Comparison of ENCODE assay signal across 10 cellular contexts in the genomic region with DNA sequence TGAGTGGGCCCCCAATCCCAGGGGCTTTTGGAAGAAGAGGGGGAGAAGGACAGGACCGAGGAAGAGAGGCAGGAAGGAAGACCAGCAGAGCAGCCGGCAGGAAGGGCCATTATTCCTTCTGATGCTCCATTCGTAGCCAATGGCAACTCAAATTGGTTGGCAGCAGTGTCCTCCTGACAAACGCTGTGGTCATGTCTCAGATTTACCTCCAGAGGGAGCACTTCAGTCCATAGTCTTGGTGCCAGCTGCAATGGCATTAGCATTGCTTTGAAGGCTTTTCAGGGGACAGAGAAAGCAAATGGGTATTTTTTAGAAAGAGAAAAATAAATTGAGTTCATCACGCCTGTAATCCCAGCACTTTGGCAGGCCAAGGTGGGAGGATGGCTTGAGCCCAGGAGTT. TPM values are rescaled to one million over a fixed set of nuclear protein-coding genes. Genes with fewer than 3 reads are reported as not detected.
DNase-seq lines count a peak whose midpoint lies in the region; ATAC-seq, FAIRE-seq and TF ChIP-seq lines count a peak whose summit lies in the region.
"Not testable (repeated sequence)": the region's sequence is repeated elsewhere in the genome, so short reads cannot be mapped to it uniquely, and the experiment has no call there.
"Had no signal": no experiment of that assay in that cellular context is flagged by ENCODE, and none has a peak within 500 bp of the region (broad histone marks: within the 10 kb centered on the region; RNA-seq: fewer than 3 reads in every experiment).

No MANE protein-coding gene starts in this region.

- not testable (repeated sequence) for H3K4me2 ChIP-seq in IMR-90 (ENCODE audit: low read depth, low read length); HepG2 (ENCODE audit: low read depth, low read length)

- not testable (repeated sequence) for H3K79me1 ChIP-seq in IMR-90 (ENCODE audit: low read depth in 1 of 2, low read length in 2 of 2)

- dilution Hi-C loops in IMR-90 (cut with HindIII; ENCODE audit: low sequenced_read_pairs, unreplicated experiment): not testable (repeated sequence)

- H2BK15ac ChIP-seq in IMR-90 (ENCODE audit: low read depth, low read length): not testable (repeated sequence)

- not testable (repeated sequence) for H3K4ac ChIP-seq in IMR-90 (ENCODE audit: low read depth, low read length)

- TF ChIP-seq CTCF in IMR-90 (conservative IDR thresholded peaks at IDR 0.05; ENCODE audit: low read depth, low read length); activated B cell treated with CpG ODN at 0.5 μM for 24 hours (IDR thresholded peaks at IDR 0.05); HepG2 (CRISPR knock-in tag; IDR thresholded peaks at IDR 0.05); pancreas (IDR thresholded peaks at IDR 0.05): not testable (repeated sequence)

- not testable (repeated sequence) for H3K36me3 Mint-ChIP-seq in CD4-positive, CD25-positive, alpha-beta regulatory T cell; activated B cell treated with CpG ODN at 0.5 μM for 24 hours (ENCODE audit: low read depth); activated naive CD4-positive, alpha-beta T cell treated with anti-CD3 and anti-CD28 coated beads, Interleukin-2, amount 50 U/mL, for 72 hours

- not testable (repeated sequence) for H3K4me3 Mint-ChIP-seq in CD4-positive, CD25-positive, alpha-beta regulatory T cell; activated B cell treated with CpG ODN at 0.5 μM for 24 hours

- H3K79me2 ChIP-seq in HepG2 (ENCODE audit: insufficient read depth, low read length): not testable (repeated sequence)

- H3K27ac Mint-ChIP-seq in CD4-positive, CD25-positive, alpha-beta regulatory T cell; activated B cell treated with CpG ODN at 0.5 μM for 24 hours; activated naive CD4-positive, alpha-beta T cell treated with anti-CD3 and anti-CD28 coated beads, Interleukin-2, amount 50 U/mL, for 72 hours: not testable (repeated sequence)

- not testable (repeated sequence) for H3K27me3 Mint-ChIP-seq in CD4-positive, CD25-positive, alpha-beta regulatory T cell; activated B cell treated with CpG ODN at 0.5 μM for 24 hours

- TF ChIP-seq POLR2A in IMR-90 (IDR thresholded peaks at IDR 0.05; ENCODE audit: low read depth, low read length); HepG2 (IDR thresholded peaks at IDR 0.05; ENCODE audit: insufficient read depth in 1 of 2, low read depth in 2 of 2, low read length in 2 of 2): not testable (repeated sequence)

- in situ Hi-C loops in IMR-90 (cut with MboI; ENCODE audit: low sequenced_read_pairs); HepG2 (cut with HindIII; ENCODE audit: extremely low pct_ligation_motif_present, low pct_unique_long_range_greater_than_20kb): not testable (repeated sequence)

- H3K9me3 ChIP-seq in CD4-positive, CD25-positive, alpha-beta regulatory T cell (ENCODE audit: control insufficient read depth in 2 of 2, low read length in 2 of 2); IMR-90 (ENCODE audit: control insufficient read depth, insufficient read depth, low read length); HepG2 (ENCODE audit: low read length); pancreas: not testable (repeated sequence)

- not testable (repeated sequence) for H3K18ac ChIP-seq in IMR-90 (ENCODE audit: low read depth, low read length)

- peak; percentile 48 to 55 for ATAC-seq in CD4-positive, CD25-positive, alpha-beta regulatory T cell (ENCODE audit: low read depth in 2 of 2)
- peak; percentile 88 for ATAC-seq in IMR-90 (ENCODE audit: low read depth)
- ATAC-seq in activated B cell treated with CpG ODN at 0.5 μM for 24 hours (ENCODE audit: low read depth): peak; percentile 52
- ATAC-seq in activated naive CD4-positive, alpha-beta T cell treated with anti-CD3 and anti-CD28 coated beads, Interleukin-2, amount 50 U/mL, for 72 hours: peak; percentile 40 to 55
- ATAC-seq in Right ventricle myocardium inferior: peak; percentile 60
- ATAC-seq in HepG2: peak; percentile 65
- peak in 3 of 4 donors; percentile 72 to 81 (median 78) for ATAC-seq in pancreas

- TF ChIP-seq RAD21 in IMR-90 (IDR thresholded peaks at IDR 0.05; ENCODE audit: low read length); HepG2 (CRISPR knock-in tag; IDR thresholded peaks at IDR 0.05): not testable (repeated sequence)

- H4K5ac ChIP-seq in IMR-90 (ENCODE audit: low read depth, low read length): not testable (repeated sequence)

- H3K9me3 Mint-ChIP-seq in CD4-positive, CD25-positive, alpha-beta regulatory T cell; activated B cell treated with CpG ODN at 0.5 μM for 24 hours; activated naive CD4-positive, alpha-beta T cell treated with anti-CD3 and anti-CD28 coated beads, Interleukin-2, amount 50 U/mL, for 72 hours: not testable (repeated sequence)

- POLR2A ChIA-PET in IMR-90 (lab: Charles Lee; ENCODE audit: unreplicated experiment); activated B cell treated with CpG ODN at 0.5 μM for 24 hours (lab: Charles Lee); HepG2 (lab: Yijun Ruan, JAX): not testable (repeated sequence)

- not testable (repeated sequence) for H3K4me3 ChIP-seq in CD4-positive, CD25-positive, alpha-beta regulatory T cell (ENCODE audit: low read depth, low read length); IMR-90 (ENCODE audit: insufficient read depth, low read depth, low read length); HepG2 (replicated peaks in 1 of 3; ENCODE audit: insufficient read depth in 1 of 3, low read depth in 2 of 3, low read length in 3 of 3); pancreas

- H3K4me1 ChIP-seq in CD4-positive, CD25-positive, alpha-beta regulatory T cell (ENCODE audit: control insufficient read depth, insufficient read depth, low read length, poor library complexity, severe bottlenecking); IMR-90 (ENCODE audit: control insufficient read depth, insufficient read depth, low read length); HepG2 (ENCODE audit: insufficient read depth, low read length); pancreas: not testable (repeated sequence)

- H4K20me1 ChIP-seq in IMR-90 (ENCODE audit: insufficient read depth, low read length); HepG2 (ENCODE audit: insufficient read depth, low read length): not testable (repeated sequence)

- H3K14ac ChIP-seq in IMR-90 (replicated peaks; ENCODE audit: low read depth, low read length): not testable (repeated sequence)

- not testable (repeated sequence) for FAIRE-seq in HepG2 (lab: Jason Lieb, UNC); pancreas (lab: Jason Lieb, UNC)

- not testable (repeated sequence) for H2AFZ ChIP-seq in IMR-90 (replicated peaks; ENCODE audit: low read length, poor library complexity); HepG2 (ENCODE audit: low read length)

- not testable (repeated sequence) for BruUV-seq in IMR-90 (replicated peaks; lab: Mats Ljungman, UMichigan); HepG2 (replicated peaks; lab: Mats Ljungman, UMichigan)

- not testable (repeated sequence) for H2BK120ac ChIP-seq in IMR-90 (ENCODE audit: low read depth, low read length)

- not testable (repeated sequence) for H3K4me1 Mint-ChIP-seq in CD4-positive, CD25-positive, alpha-beta regulatory T cell; activated B cell treated with CpG ODN at 0.5 μM for 24 hours

- H2AK9ac ChIP-seq in IMR-90 (replicated peaks; ENCODE audit: low read depth, low read length, poor library complexity): not testable (repeated sequence)

- not testable (repeated sequence) for DNase-seq in CD4-positive, CD25-positive, alpha-beta regulatory T cell; IMR-90; activated B cell treated with CpG ODN at 0.5 μM for 24 hours; activated naive CD4-positive, alpha-beta T cell treated with anti-CD3 and anti-CD28 coated beads, Interleukin-2, amount 50 U/mL, for 72 hours (ENCODE audit: low spot score in 2 of 2); Right ventricle myocardium inferior (ENCODE audit: missing footprints); HepG2 (ENCODE audit: low spot score); pancreas

- not testable (repeated sequence) for H3K56ac ChIP-seq in IMR-90 (ENCODE audit: extremely low read depth, insufficient read depth, low read length)

- not testable (repeated sequence) for TF ChIP-seq EP300 in HepG2 (IDR thresholded peaks at IDR 0.05; ENCODE audit: low read depth in 2 of 2, low read length in 2 of 2); HepG2 (CRISPR knock-in tag; IDR thresholded peaks at IDR 0.05; ENCODE audit: borderline replicate concordance)

- WGBS in IMR-90 (ENCODE audit: extremely low coverage in 2 of 2, insufficient read length in 1 of 2), 2 experiments: no CpG with 5 or more reads among the region's 5 CpGs
- WGBS in HepG2 (ENCODE audit: low lambda C conversion rate): no CpG with 5 or more reads among the region's 5 CpGs
- WGBS in pancreas, 2 donors: no CpG with 5 or more reads among the region's 5 CpGs

- not testable (repeated sequence) for H3K27ac ChIP-seq in CD4-positive, CD25-positive, alpha-beta regulatory T cell (ENCODE audit: insufficient read depth, low read length, poor library complexity, severe bottlenecking); IMR-90 (ENCODE audit: insufficient read depth, low read length); HepG2 (ENCODE audit: extremely low read length, insufficient read depth, low read length); pancreas

- intact Hi-C loops in IMR-90 (cut with micrococcal nuclease); activated B cell treated with CpG ODN at 0.5 μM for 24 hours (cut with micrococcal nuclease); Right ventricle myocardium inferior (cut with DNase I); HepG2 (cut with micrococcal nuclease; ENCODE audit: unreplicated experiment); pancreas (cut with DNase I): not testable (repeated sequence)

- H2BK5ac ChIP-seq in IMR-90 (ENCODE audit: low read depth, low read length, poor library complexity, severe bottlenecking): not testable (repeated sequence)

- H3K27me3 ChIP-seq in CD4-positive, CD25-positive, alpha-beta regulatory T cell (ENCODE audit: control insufficient read depth, insufficient read depth, low read length); IMR-90 (ENCODE audit: control insufficient read depth, insufficient read depth, low read length); HepG2 (ENCODE audit: control insufficient read depth in 1 of 2, insufficient read depth in 2 of 2, low read length in 2 of 2); pancreas: not testable (repeated sequence)

- CTCF ChIA-PET in IMR-90 (lab: Yijun Ruan, JAX); activated B cell treated with CpG ODN at 0.5 μM for 24 hours (lab: Charles Lee); HepG2 (lab: Yijun Ruan, JAX; ENCODE audit: low intra/inter-chr PET ratio, low total read pairs): not testable (repeated sequence)

- not testable (repeated sequence) for H2BK20ac ChIP-seq in IMR-90 (ENCODE audit: low read depth, low read length)

- H4K8ac ChIP-seq in IMR-90 (ENCODE audit: low read depth in 2 of 2, low read length in 2 of 2): not testable (repeated sequence)

- not testable (repeated sequence) for H3K9me1 ChIP-seq in IMR-90 (ENCODE audit: insufficient read depth, low read length)

- not testable (repeated sequence) for H3K9ac ChIP-seq in IMR-90 (ENCODE audit: low read depth, low read length); HepG2 (ENCODE audit: insufficient read depth, low read depth, low read length)

- H3K36me3 ChIP-seq in CD4-positive, CD25-positive, alpha-beta regulatory T cell (ENCODE audit: control insufficient read depth, insufficient read depth, low read length); IMR-90 (ENCODE audit: control insufficient read depth, insufficient read depth, low read length); HepG2 (replicated peaks in 1 of 2; ENCODE audit: control insufficient read depth in 1 of 2, insufficient read depth in 2 of 2, low read length in 2 of 2); pancreas: not testable (repeated sequence)

- H2AK5ac ChIP-seq in IMR-90 (ENCODE audit: low read depth, low read length): not testable (repeated sequence)

- not testable (repeated sequence) for H4K91ac ChIP-seq in IMR-90 (ENCODE audit: insufficient read depth, low read depth, low read length)

- H3K23ac ChIP-seq in IMR-90 (ENCODE audit: low read depth, low read length): not testable (repeated sequence)

RNA-seq across cellular contexts. Expression of a gene that starts 9.9 kb away (rescaled TPM):
- not detected for total RNA-seq in CD4-positive, CD25-positive, alpha-beta regulatory T cell
- not detected for polyA plus RNA-seq in CD4-positive, CD25-positive, alpha-beta regulatory T cell
- not detected in 2 replicates for total RNA-seq in IMR-90 (2012; rRNA removed)
- polyA plus RNA-seq in IMR-90 (2012; rRNA removed): not detected in 2 replicates
- not detected in 2 replicates for polyA plus RNA-seq in IMR-90 (2012; cell fraction: cytosol; rRNA removed)
- polyA plus RNA-seq in IMR-90 (2012; cell fraction: nucleus; rRNA removed; ENCODE audit: low replicate concordance): 0.09 TPM in 1 of 2 replicates, not detected in the other
- total RNA-seq in activated B cell treated with CpG ODN at 0.5 μM for 24 hours: not detected in 2 replicates
- not detected for total RNA-seq in activated naive CD4-positive, alpha-beta T cell treated with anti-CD3 and anti-CD28 coated beads, Interleukin-2, amount 50 U/mL, for 72 hours
- not detected for total RNA-seq in Right ventricle myocardium inferior
- not detected in 2 replicates for total RNA-seq in HepG2 (2016; rRNA removed; fragmentation: Illumina TruSeq; extraction: Trizol)
- not detected in 2 replicates for total RNA-seq in HepG2 (2016; cell fraction: cytosol; rRNA removed; fragmentation: Illumina TruSeq; extraction: Trizol; ENCODE audit: low read depth)
- not detected in 2 replicates for total RNA-seq in HepG2 (2016; cell fraction: insoluble cytoplasmic fraction; rRNA removed; fragmentation: Illumina TruSeq; extraction: Trizol)
- total RNA-seq in HepG2 (2016; cell fraction: membrane; rRNA removed; fragmentation: Illumina TruSeq; extraction: Trizol): not detected in 2 replicates
- not detected in 2 replicates for total RNA-seq in HepG2 (2016; cell fraction: nucleus; rRNA removed; fragmentation: Illumina TruSeq; extraction: Trizol)
- not detected in 2 replicates for polyA plus RNA-seq in HepG2 (2011; rRNA removed)
- not detected in 2 replicates for polyA plus RNA-seq in HepG2 (2011; cell fraction: cytosol; rRNA removed)
- not detected in 2 replicates for polyA plus RNA-seq in HepG2 (2011; cell fraction: nucleus; rRNA removed)
- polyA plus RNA-seq in HepG2 (2012): not detected in 2 replicates
- polyA plus RNA-seq in HepG2 (2016; cell fraction: cytosol; fragmentation: Illumina TruSeq; extraction: Trizol; ENCODE audit: low read depth): not detected in 2 replicates
- polyA plus RNA-seq in HepG2 (2016; cell fraction: insoluble cytoplasmic fraction; fragmentation: Illumina TruSeq; extraction: Trizol; ENCODE audit: low read depth): not detected in 2 replicates
- not detected in 2 replicates for polyA plus RNA-seq in HepG2 (2016; cell fraction: membrane; fragmentation: Illumina TruSeq; extraction: Trizol; ENCODE audit: low read depth)
- polyA plus RNA-seq in HepG2 (2016; cell fraction: nucleus; fragmentation: Illumina TruSeq; extraction: Trizol; ENCODE audit: insufficient read depth, low read depth): not detected in 2 replicates
- polyA minus RNA-seq in HepG2 (2011; rRNA and poly(A)+ RNA removed; ENCODE audit: low replicate concordance): not detected in 2 replicates
- polyA minus RNA-seq in HepG2 (2011; cell fraction: cytosol; rRNA and poly(A)+ RNA removed): not detected in 2 replicates
- polyA minus RNA-seq in HepG2 (2011; cell fraction: nucleus; rRNA and poly(A)+ RNA removed): not detected in 2 replicates
- total RNA-seq in pancreas: not detected
- polyA plus RNA-seq in pancreas: not detected
- total RNA-seq: A172; CD8-positive, alpha-beta memory T cell had no signal
- polyA plus RNA-seq: BJ; CD8-positive, alpha-beta memory T cell had no signal

RNA-seq across cellular contexts. Expression of a gene that starts 24.4 kb away (rescaled TPM):
- total RNA-seq in CD4-positive, CD25-positive, alpha-beta regulatory T cell: not detected
- polyA plus RNA-seq in CD4-positive, CD25-positive, alpha-beta regulatory T cell: not detected
- total RNA-seq in IMR-90 (2012; rRNA removed) (23.6 and 27.1 TPM in 2 replicates), activated B cell treated with CpG ODN at 0.5 μM for 24 hours (not detected in 2 replicates), Right ventricle myocardium inferior (not detected), HepG2 (2016; rRNA removed; fragmentation: Illumina TruSeq; extraction: Trizol) (not detected in 2 replicates), pancreas (not detected)
- polyA plus RNA-seq in IMR-90 (2012; rRNA removed) (42.5 and 59.8 TPM in 2 replicates), HepG2 (2011; rRNA removed) (not detected in 2 replicates), pancreas (1 to 10 TPM in 1 of 2 donors, not detected in 1; 1.2 TPM)
- 37.0 and 64.8 TPM in 2 replicates for polyA plus RNA-seq in IMR-90 (2012; cell fraction: cytosol; rRNA removed)
- 12.3 and 30.0 TPM in 2 replicates for polyA plus RNA-seq in IMR-90 (2012; cell fraction: nucleus; rRNA removed; ENCODE audit: low replicate concordance)
- not detected for total RNA-seq in activated naive CD4-positive, alpha-beta T cell treated with anti-CD3 and anti-CD28 coated beads, Interleukin-2, amount 50 U/mL, for 72 hours
- total RNA-seq in HepG2 (2016; cell fraction: cytosol; rRNA removed; fragmentation: Illumina TruSeq; extraction: Trizol; ENCODE audit: low read depth): not detected in 2 replicates
- not detected in 2 replicates for total RNA-seq in HepG2 (2016; cell fraction: insoluble cytoplasmic fraction; rRNA removed; fragmentation: Illumina TruSeq; extraction: Trizol)
- total RNA-seq in HepG2 (2016; cell fraction: membrane; rRNA removed; fragmentation: Illumina TruSeq; extraction: Trizol): not detected in 2 replicates
- total RNA-seq in HepG2 (2016; cell fraction: nucleus; rRNA removed; fragmentation: Illumina TruSeq; extraction: Trizol): not detected in 2 replicates
- polyA plus RNA-seq in HepG2 (2011; cell fraction: cytosol; rRNA removed): not detected in 2 replicates
- not detected in 2 replicates for polyA plus RNA-seq in HepG2 (2011; cell fraction: nucleus; rRNA removed)
- not detected in 2 replicates for polyA plus RNA-seq in HepG2 (2012)
- polyA plus RNA-seq in HepG2 (2016; cell fraction: cytosol; fragmentation: Illumina TruSeq; extraction: Trizol; ENCODE audit: low read depth): not detected in 2 replicates
- polyA plus RNA-seq in HepG2 (2016; cell fraction: insoluble cytoplasmic fraction; fragmentation: Illumina TruSeq; extraction: Trizol; ENCODE audit: low read depth): not detected in 2 replicates
- polyA plus RNA-seq in HepG2 (2016; cell fraction: membrane; fragmentation: Illumina TruSeq; extraction: Trizol; ENCODE audit: low read depth): not detected in 2 replicates
- polyA plus RNA-seq in HepG2 (2016; cell fraction: nucleus; fragmentation: Illumina TruSeq; extraction: Trizol; ENCODE audit: insufficient read depth, low read depth): not detected in 2 replicates
- polyA minus RNA-seq in HepG2 (2011; rRNA and poly(A)+ RNA removed; ENCODE audit: low replicate concordance): 0.19 TPM in 1 of 2 replicates, not detected in the other
- not detected in 2 replicates for polyA minus RNA-seq in HepG2 (2011; cell fraction: cytosol; rRNA and poly(A)+ RNA removed)
- polyA minus RNA-seq in HepG2 (2011; cell fraction: nucleus; rRNA and poly(A)+ RNA removed): not detected in 2 replicates
- total RNA-seq: A172 had no signal
- polyA plus RNA-seq: BJ; CD8-positive, alpha-beta memory T cell had no signal

RNA-seq across cellular contexts. Expression of a gene that starts 44.0 kb away (rescaled TPM):
- not detected for total RNA-seq in CD4-positive, CD25-positive, alpha-beta regulatory T cell
- polyA plus RNA-seq in CD4-positive, CD25-positive, alpha-beta regulatory T cell: not detected
- total RNA-seq in IMR-90 (2012; rRNA removed): not detected in 2 replicates
- polyA plus RNA-seq in IMR-90 (2012; rRNA removed): not detected in 2 replicates
- polyA plus RNA-seq in IMR-90 (2012; cell fraction: cytosol; rRNA removed): not detected in 2 replicates
- polyA plus RNA-seq in IMR-90 (2012; cell fraction: nucleus; rRNA removed; ENCODE audit: low replicate concordance): 0.08 TPM in 1 of 2 replicates, not detected in the other
- total RNA-seq in activated B cell treated with CpG ODN at 0.5 μM for 24 hours: not detected in 2 replicates
- not detected for total RNA-seq in activated naive CD4-positive, alpha-beta T cell treated with anti-CD3 and anti-CD28 coated beads, Interleukin-2, amount 50 U/mL, for 72 hours
- not detected for total RNA-seq in Right ventricle myocardium inferior
- total RNA-seq in HepG2 (2016; rRNA removed; fragmentation: Illumina TruSeq; extraction: Trizol): not detected in 2 replicates
- not detected in 2 replicates for total RNA-seq in HepG2 (2016; cell fraction: cytosol; rRNA removed; fragmentation: Illumina TruSeq; extraction: Trizol; ENCODE audit: low read depth)
- not detected in 2 replicates for total RNA-seq in HepG2 (2016; cell fraction: insoluble cytoplasmic fraction; rRNA removed; fragmentation: Illumina TruSeq; extraction: Trizol)
- total RNA-seq in HepG2 (2016; cell fraction: membrane; rRNA removed; fragmentation: Illumina TruSeq; extraction: Trizol): not detected in 2 replicates
- total RNA-seq in HepG2 (2016; cell fraction: nucleus; rRNA removed; fragmentation: Illumina TruSeq; extraction: Trizol): not detected in 2 replicates
- not detected in 2 replicates for polyA plus RNA-seq in HepG2 (2011; rRNA removed)
- not detected in 2 replicates for polyA plus RNA-seq in HepG2 (2011; cell fraction: cytosol; rRNA removed)
- polyA plus RNA-seq in HepG2 (2011; cell fraction: nucleus; rRNA removed): not detected in 2 replicates
- not detected in 2 replicates for polyA plus RNA-seq in HepG2 (2012)
- not detected in 2 replicates for polyA plus RNA-seq in HepG2 (2016; cell fraction: cytosol; fragmentation: Illumina TruSeq; extraction: Trizol; ENCODE audit: low read depth)
- polyA plus RNA-seq in HepG2 (2016; cell fraction: insoluble cytoplasmic fraction; fragmentation: Illumina TruSeq; extraction: Trizol; ENCODE audit: low read depth): not detected in 2 replicates
- polyA plus RNA-seq in HepG2 (2016; cell fraction: membrane; fragmentation: Illumina TruSeq; extraction: Trizol; ENCODE audit: low read depth): not detected in 2 replicates
- polyA plus RNA-seq in HepG2 (2016; cell fraction: nucleus; fragmentation: Illumina TruSeq; extraction: Trizol; ENCODE audit: insufficient read depth, low read depth): not detected in 2 replicates
- not detected in 2 replicates for polyA minus RNA-seq in HepG2 (2011; rRNA and poly(A)+ RNA removed; ENCODE audit: low replicate concordance)
- polyA minus RNA-seq in HepG2 (2011; cell fraction: cytosol; rRNA and poly(A)+ RNA removed): not detected in 2 replicates
- polyA minus RNA-seq in HepG2 (2011; cell fraction: nucleus; rRNA and poly(A)+ RNA removed): not detected in 2 replicates
- not detected for total RNA-seq in pancreas
- polyA plus RNA-seq in pancreas: not detected
- total RNA-seq: A172; CD8-positive, alpha-beta memory T cell had no signal
- polyA plus RNA-seq: BJ; CD8-positive, alpha-beta memory T cell had no signal

Comparison
In these comparisons a context has a peak if more than half of its experiments do, and no peak if none do; other contexts are left out.
1. RNA of a gene that starts 24.4 kb away (total RNA-seq): 23.6 to 27.1 TPM in IMR-90; not detected in CD4-positive, CD25-positive, alpha-beta regulatory T cell (single experiment), not detected in activated B cell treated with CpG ODN at 0.5 μM for 24 hours, not detected in activated naive CD4-positive, alpha-beta T cell treated with anti-CD3 and anti-CD28 coated beads, Interleukin-2, amount 50 U/mL, for 72 hours, not detected in Right ventricle myocardium inferior (single experiment), not detected in HepG2 and not detected in pancreas; every median in the first group is over 10 times any median in the second.
2. Peak in every context shown above with its lines, with median percentiles within 50 percentile points of each other: ATAC-seq.